8 cellular contexts compared by ENCODE assay signal in the genomic region with DNA sequence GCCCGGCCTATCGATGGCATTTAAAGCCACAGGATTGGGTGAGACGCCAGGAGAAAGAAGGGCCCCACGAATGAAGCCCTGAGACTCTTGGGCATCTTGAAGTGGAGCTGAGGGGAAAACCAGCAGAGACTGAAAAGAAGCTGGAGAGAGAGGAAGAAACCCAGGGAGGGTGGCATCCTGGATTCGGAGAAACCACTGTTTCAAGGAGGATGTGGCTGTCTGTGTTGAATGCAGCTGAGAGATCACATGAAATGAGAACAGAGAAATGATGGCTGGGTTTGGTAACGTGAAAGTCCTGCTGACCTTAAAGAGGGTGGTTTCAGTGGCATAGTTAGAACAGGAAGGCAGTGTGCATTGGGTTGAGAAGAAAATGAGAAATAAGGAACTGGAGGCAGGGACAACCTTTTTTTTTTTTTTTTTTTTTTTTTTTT. TPM values are rescaled to one million over a fixed set of nuclear protein-coding genes. Genes with fewer than 3 reads are reported as not detected.
DNase-seq lines count a peak whose midpoint lies in the region; ATAC-seq and TF ChIP-seq lines count a peak whose summit lies in the region.
"Had no signal": no experiment of that assay in that cellular context is flagged by ENCODE, and none has a peak within 500 bp of the region (broad histone marks: within the 10 kb centered on the region; RNA-seq: fewer than 3 reads in every experiment).

No MANE protein-coding gene starts in this region.

- TF ChIP-seq EP300 in sigmoid colon (IDR thresholded peaks at IDR 0.05), result no peak
- no peak for TF ChIP-seq EP300 in ovary (IDR thresholded peaks at IDR 0.05)

- H3K9me3 ChIP-seq in sigmoid colon (no peaks in the 10 kb centered on the region), ovary (no peaks in the 10 kb centered on the region)

- 51 to 82% methylated on average over 6 of the region's 6 CpGs for WGBS in sigmoid colon, 2 donors
- WGBS in ovary, 3 donors, result 86 to 89% (median 86%) methylated on average over 6 of the region's 6 CpGs

- peak; percentile 57 for ATAC-seq in GM18873 (IDR thresholded peaks at IDR 0.05; ENCODE audit: low FRiP score, unreplicated experiment)
- peak; percentile 46 for ATAC-seq in HG03095 (IDR thresholded peaks at IDR 0.05; ENCODE audit: unreplicated experiment)
- peak; percentile 82 for ATAC-seq in activated B cell treated with CpG ODN at 0.5 μM for 24 hours (ENCODE audit: low read depth)

- peaks cover 71% of the 10 kb centered on the region for H3K4me1 Mint-ChIP-seq in activated B cell treated with CpG ODN at 0.5 μM for 24 hours

- POLR2A ChIA-PET in activated B cell treated with CpG ODN at 0.5 μM for 24 hours (lab: Charles Lee), result interaction anchor here (0.5 to 2.9 kb wide), 23 partner anchors 8 to 913 kb away, joined by 3 to 26 read pairs (median 6); a partner anchor contains a TSS

- TF ChIP-seq POLR2A in sigmoid colon (IDR thresholded peaks at IDR 0.05) (no peak), ovary (IDR thresholded peaks at IDR 0.05) (no peak)

- H3K9me3 Mint-ChIP-seq in activated B cell treated with CpG ODN at 0.5 μM for 24 hours, result no peaks in the 10 kb centered on the region

- H3K27ac ChIP-seq in sigmoid colon (peak overlapping the region in 3 of 4 donors; percentile 4 to 37 (median 31)), ovary (no peak overlapping the region)

- H3K27ac Mint-ChIP-seq in activated B cell treated with CpG ODN at 0.5 μM for 24 hours, result peak overlapping the region; percentile 81

- H3K27me3 Mint-ChIP-seq in activated B cell treated with CpG ODN at 0.5 μM for 24 hours, result no peaks in the 10 kb centered on the region

- H3K4me3 ChIP-seq in sigmoid colon (no peak overlapping the region), ovary (no peak overlapping the region)

- H3K4me1 ChIP-seq in sigmoid colon, result peaks cover 0 to 30% (median 26%) of the 10 kb centered on the region in 4 donors
- peaks cover 11% of the 10 kb centered on the region for H3K4me1 ChIP-seq in ovary (ENCODE audit: insufficient read depth)

- H3K36me3 Mint-ChIP-seq in activated B cell treated with CpG ODN at 0.5 μM for 24 hours (ENCODE audit: low read depth), result peaks cover 9% of the 10 kb centered on the region

- H3K4me3 Mint-ChIP-seq in activated B cell treated with CpG ODN at 0.5 μM for 24 hours, result peak overlapping the region; percentile 53

- DNase-seq in activated B cell treated with CpG ODN at 0.5 μM for 24 hours (no peak), sigmoid colon (no peak), ovary (no peak), NCI-H2196 (lab: John Stamatoyannopoulos, UW; ENCODE audit: unreplicated experiment) (no peak), dedifferentiated amniotic fluid mesenchymal stem cell (ENCODE audit: extremely low spot score) (no peak)
- DNase-seq: left cardiac atrium had no signal

- TF ChIP-seq CTCF in activated B cell treated with CpG ODN at 0.5 μM for 24 hours (IDR thresholded peaks at IDR 0.05), result no peak
- no peak for TF ChIP-seq CTCF in sigmoid colon (IDR thresholded peaks at IDR 0.05)
- no peak for TF ChIP-seq CTCF in ovary (IDR thresholded peaks at IDR 0.05)

- H3K36me3 ChIP-seq in sigmoid colon (peaks cover 0 to 17% (median 11%) of the 10 kb centered on the region in 4 donors), ovary (no peaks in the 10 kb centered on the region)

- intact Hi-C loops in activated B cell treated with CpG ODN at 0.5 μM for 24 hours (cut with micrococcal nuclease), result loop anchor here (1.0 kb wide), 1 partner anchor 9 kb away; a partner anchor contains a TSS
- intact Hi-C loops in sigmoid colon (cut with DNase I), result no loop called here
- intact Hi-C loops in ovary (cut with DNase I), result loop anchor here in 1 of 4 donors (10.0 kb wide), 1 partner anchor 198 kb away; a partner anchor contains a TSS

- CTCF ChIA-PET in activated B cell treated with CpG ODN at 0.5 μM for 24 hours (lab: Charles Lee), result interaction anchor here (1.2 to 2.3 kb wide), 6 partner anchors 8 to 521 kb away, joined by 3 to 15 read pairs (median 6); a partner anchor contains a TSS

- H3K27me3 ChIP-seq in sigmoid colon (no peaks in the 10 kb centered on the region), ovary (no peaks in the 10 kb centered on the region)

RNA-seq across cellular contexts. Expression of a gene that starts 3.8 kb away (rescaled TPM):
- total RNA-seq in activated B cell treated with CpG ODN at 0.5 μM for 24 hours (25.2 and 30.7 TPM in 2 replicates), sigmoid colon (100 to 1,000 TPM in 2 of 4 donors, 10 to 100 TPM in 2; 60.1 to 122 (median 91.8) TPM), ovary (10 to 100 TPM; 37.3 to 78.3 (median 59.6) TPM)
- polyA plus RNA-seq in sigmoid colon (10 to 100 TPM; 18.0 to 45.0 (median 26.1) TPM), ovary (10 to 100 TPM; 26.6 to 70.1 TPM)

RNA-seq across cellular contexts. Expression of a gene that starts 5.9 kb away (rescaled TPM):
- total RNA-seq in activated B cell treated with CpG ODN at 0.5 μM for 24 hours, result 14.4 and 15.3 TPM in 2 replicates
- total RNA-seq in sigmoid colon, result 10 to 100 TPM; 20.2 to 41.0 (median 24.5) TPM
- polyA plus RNA-seq in sigmoid colon, result 100 to 1,000 TPM in 1 of 3 donors, 10 to 100 TPM in 2; 15.6 to 108 (median 21.0) TPM
- 10 to 100 TPM; 10.4 to 38.8 (median 21.7) TPM for total RNA-seq in ovary
- 10 to 100 TPM; 16.9 to 33.1 TPM for polyA plus RNA-seq in ovary

RNA-seq across cellular contexts. Expression of a gene that starts 9.1 kb away (rescaled TPM):
- total RNA-seq in activated B cell treated with CpG ODN at 0.5 μM for 24 hours, result 49.6 and 55.8 TPM in 2 replicates
- 10 to 100 TPM; 73.5 to 91.1 (median 81.1) TPM for total RNA-seq in sigmoid colon
- 10 to 100 TPM; 28.2 to 55.4 (median 35.6) TPM for polyA plus RNA-seq in sigmoid colon
- 10 to 100 TPM; 31.2 to 44.2 (median 42.1) TPM for total RNA-seq in ovary
- 100 to 1,000 TPM in 1 of 2 donors, 10 to 100 TPM in 1; 45.6 to 104 TPM for polyA plus RNA-seq in ovary

RNA-seq across cellular contexts. Expression of a gene that starts 26.8 kb away (rescaled TPM):
- total RNA-seq in activated B cell treated with CpG ODN at 0.5 μM for 24 hours (7.2 and 7.8 TPM in 2 replicates), sigmoid colon (10 to 100 TPM; 24.6 to 56.4 (median 37.0) TPM), ovary (10 to 100 TPM in 5 of 7 donors, 1 to 10 TPM in 2; 5.2 to 72.0 (median 14.8) TPM)
- polyA plus RNA-seq in sigmoid colon (100 to 1,000 TPM in 2 of 3 donors, 10 to 100 TPM in 1; 58.3 to 161 (median 118) TPM), ovary (100 to 1,000 TPM in 1 of 2 donors, 10 to 100 TPM in 1; 22.2 to 132 TPM)

RNA-seq across cellular contexts. Expression of a gene that starts 31.0 kb away (rescaled TPM):
- 50.7 and 58.9 TPM in 2 replicates for total RNA-seq in activated B cell treated with CpG ODN at 0.5 μM for 24 hours
- total RNA-seq in sigmoid colon, result 10 to 100 TPM; 38.5 to 67.1 (median 50.8) TPM
- polyA plus RNA-seq in sigmoid colon, result 100 to 1,000 TPM in 1 of 3 donors, 10 to 100 TPM in 2; 38.4 to 121 (median 45.3) TPM
- 10 to 100 TPM; 13.0 to 60.1 (median 19.6) TPM for total RNA-seq in ovary
- polyA plus RNA-seq in ovary, result 10 to 100 TPM; 26.2 to 87.9 TPM

Comparison
In these comparisons a context has a peak if more than half of its experiments do, and no peak if none do; other contexts are left out.
1. H3K27ac ChIP-seq: peak in sigmoid colon (3 of 4); none in ovary (0 of 2).
2. Peak in every context shown above with its lines, with median percentiles within 50 percentile points of each other: ATAC-seq.